8 cellular contexts compared by ENCODE assay signal in genomic region chr6:166998256-166999144, GRCh38. TPM values are rescaled to one million over a fixed set of nuclear protein-coding genes. Genes with fewer than 3 reads are reported as not detected.
DNase-seq lines count a peak whose midpoint lies in the region; ATAC-seq and TF ChIP-seq lines count a peak whose summit lies in the region.

No MANE protein-coding gene starts in this region.

- peak overlapping the region; percentile 47 for H3K27ac ChIP-seq in brain microvascular endothelial cell

- H3K36me3 ChIP-seq in brain microvascular endothelial cell (replicated peaks) = no peaks in the 10 kb centered on the region

- ATAC-seq in HG02840 (IDR thresholded peaks at IDR 0.05; ENCODE audit: low FRiP score, unreplicated experiment) (peak; percentile 11), left lobe of liver (peak; percentile 4)
- peak; percentile 39 for ATAC-seq in stimulated activated naive CD8-positive, alpha-beta T cell treated with anti-CD3 and anti-CD28 coated beads, Interleukin-15, amount 100 ng/mL, for 72 hours

- H3K9me3 Mint-ChIP-seq in stimulated activated naive CD8-positive, alpha-beta T cell treated with anti-CD3 and anti-CD28 coated beads, Interleukin-15, amount 100 ng/mL, for 72 hours = no peaks in the 10 kb centered on the region

- peaks cover 32% of the 10 kb centered on the region for H3K4me1 Mint-ChIP-seq in stimulated activated naive CD8-positive, alpha-beta T cell treated with anti-CD3 and anti-CD28 coated beads, Interleukin-15, amount 100 ng/mL, for 72 hours

- H3K27me3 ChIP-seq in brain microvascular endothelial cell (replicated peaks) = no peaks in the 10 kb centered on the region

- peak overlapping the region; percentile 80 for H3K4me3 ChIP-seq in brain microvascular endothelial cell (ENCODE audit: low read depth, low read length)

- no peak for TF ChIP-seq CTCF in brain microvascular endothelial cell (IDR thresholded peaks at IDR 0.05; ENCODE audit: low read depth, low read length, missing control alignments)

- DNase-seq in NCI-H748 (lab: John Stamatoyannopoulos, UW; ENCODE audit: unreplicated experiment) (peak; percentile 53), NCI-H748 treated with DMSO at 0.1 percent for 48 hours (lab: John Stamatoyannopoulos, UW) (no peak), RKO (ENCODE audit: low spot score) (peak; percentile 20), brain microvascular endothelial cell (peak; percentile 18), left lobe of liver (ENCODE audit: low spot score) (peak; percentile 54), UCSD-AML1 (lab: John Stamatoyannopoulos, UW; ENCODE audit: unreplicated experiment) (no peak)
- peak in 1 of 2 donors; percentile 30 for DNase-seq in stimulated activated naive CD8-positive, alpha-beta T cell treated with anti-CD3 and anti-CD28 coated beads, Interleukin-15, amount 100 ng/mL, for 72 hours

- H3K4me3 Mint-ChIP-seq in stimulated activated naive CD8-positive, alpha-beta T cell treated with anti-CD3 and anti-CD28 coated beads, Interleukin-15, amount 100 ng/mL, for 72 hours = peak overlapping the region; percentile 88 to 90

- in situ Hi-C loops in brain microvascular endothelial cell (cut with HindIII; ENCODE audit: low pct_ligation_motif_present, low sequenced_read_pairs) = no loop called here

- H3K27ac Mint-ChIP-seq in stimulated activated naive CD8-positive, alpha-beta T cell treated with anti-CD3 and anti-CD28 coated beads, Interleukin-15, amount 100 ng/mL, for 72 hours = peak overlapping the region; percentile 92 to 93

- no peaks in the 10 kb centered on the region for H3K27me3 Mint-ChIP-seq in stimulated activated naive CD8-positive, alpha-beta T cell treated with anti-CD3 and anti-CD28 coated beads, Interleukin-15, amount 100 ng/mL, for 72 hours

RNA-seq across cellular contexts. Expression of gene CEP43, which starts 0.7 kb away (rescaled TPM):
- total RNA-seq in left lobe of liver = 17.7 TPM

RNA-seq across cellular contexts. Expression of gene RNASET2, which starts 42.1 kb away (rescaled TPM):
- 22.3 TPM for total RNA-seq in left lobe of liver

Comparison
In these comparisons a context has a peak if more than half of its experiments do, and no peak if none do; other contexts are left out.
1. DNase-seq: peak in NCI-H748 (single experiment), RKO (single experiment), brain microvascular endothelial cell (single experiment) and left lobe of liver (single experiment); none in NCI-H748 treated with DMSO at 0.1 percent for 48 hours (single experiment) and UCSD-AML1 (single experiment).
2. Peak in every context shown above with its lines, with median percentiles within 50 percentile points of each other: ATAC-seq.